ENCODE assay signal across 1 cellular context in the genomic region with DNA sequence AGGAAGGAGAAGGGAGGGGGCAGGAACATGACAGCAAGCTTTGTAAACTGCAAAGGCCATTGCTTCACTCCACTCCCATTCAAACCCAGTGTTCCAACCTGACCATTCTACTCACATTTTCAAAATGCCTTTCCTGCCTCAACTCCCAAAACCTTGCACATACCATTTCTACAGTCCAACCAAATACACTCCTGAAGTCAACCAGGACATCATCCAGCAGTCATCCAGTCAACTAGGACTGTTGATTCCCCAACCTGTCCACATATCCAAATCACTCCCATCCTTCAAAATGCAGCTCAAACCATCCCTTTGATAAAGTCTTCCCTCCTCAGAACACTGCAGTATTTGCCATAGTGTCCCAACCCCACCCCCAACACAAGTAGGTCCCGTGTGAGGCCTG.
A peak's percentile ranks its signal among the peaks of the same experiment; 100 is the strongest.
TF ChIP-seq lines count a peak whose summit lies in the region.

No MANE protein-coding gene starts in this region.

TF ChIP-seq in HepG2, 621 proteins besides CTCF, POLR2A, EP300 and RAD21:
- TF ChIP-seq ZEB1 (IDR thresholded peaks at IDR 0.05; ENCODE audit: insufficient replicate concordance, low read depth) (no peak), RBFOX2 (IDR thresholded peaks at IDR 0.05; ENCODE audit: low read depth, low read length) (0 out of 2 replicates have a peak, but pooled peaks have one; percentile 34), ZNF121 (CRISPR knock-in tag; IDR thresholded peaks at IDR 0.05) (no peak)
TF ChIP-seq in HepG2: peak in this region for 1.
